ENCODE assay signal across 11 cellular contexts in the genomic region with DNA sequence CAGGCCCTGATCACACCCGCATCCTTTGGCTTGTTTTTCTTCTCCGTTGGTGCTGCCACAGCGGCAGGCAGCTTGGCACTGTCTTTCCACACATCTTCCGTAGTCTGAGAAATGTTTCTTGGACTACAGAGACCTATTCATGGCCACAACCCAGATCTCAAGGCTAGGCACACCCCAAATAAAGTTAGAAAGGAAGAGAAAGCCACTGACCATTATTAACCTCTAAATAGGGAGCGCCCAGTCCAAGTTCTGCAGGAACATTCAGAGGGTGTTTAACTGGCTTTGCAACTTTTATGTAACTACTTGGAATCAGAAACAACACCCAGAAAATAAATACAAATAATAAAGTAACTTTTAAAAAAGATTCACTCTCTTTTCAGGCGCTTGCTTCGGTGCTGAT.
A peak's percentile ranks its signal among the peaks of the same experiment; 100 is the strongest.
DNase-seq lines count a peak whose midpoint lies in the region; ATAC-seq and TF ChIP-seq lines count a peak whose summit lies in the region.
"Had no signal": no experiment of that assay in that cellular context is flagged by ENCODE, and none has a peak within 500 bp of the region (broad histone marks: within the 10 kb centered on the region; RNA-seq: fewer than 3 reads in every experiment).

No MANE protein-coding gene starts in this region.

- H4K20me1 ChIP-seq in BLaER1 treated with 17β-estradiol and CSF1 and Interleukin-3, amounts not matched to agents 10 nM and 100 nM = no peaks in the 10 kb centered on the region
- no peaks in the 10 kb centered on the region for H4K20me1 ChIP-seq in osteoblast (ENCODE audit: insufficient read depth, low read length)

- no peak for ATAC-seq in T-cell (replicated peaks in 1 of 4)
- peak; percentile 27 for ATAC-seq in gastroesophageal sphincter

- no peak for TF ChIP-seq POLR2A in gastroesophageal sphincter (IDR thresholded peaks at IDR 0.05)

- peaks cover 66% of the 10 kb centered on the region for H3K36me3 Mint-ChIP-seq in T-cell

- H3K4me1 ChIP-seq in BLaER1 treated with 17β-estradiol and CSF1 and Interleukin-3, amounts not matched to agents 10 nM and 100 nM = peaks cover 38 to 71% (median 44%) of the 10 kb centered on the region in 10 experiments
- no peaks in the 10 kb centered on the region for H3K4me1 ChIP-seq in gastroesophageal sphincter
- H3K4me1 ChIP-seq in osteoblast (ENCODE audit: insufficient read depth, low read length) = peaks cover 15% of the 10 kb centered on the region

- DNase-seq in T-cell (no peak), osteoblast (ENCODE audit: insufficient read length, low spot score, missing footprints) (no peak), amniotic stem cell (lab: John Stamatoyannopoulos, UW) (no peak), cortex of kidney (lab: John Stamatoyannopoulos, UW) (no peak), activated gamma-delta T cell treated with Interleukin-2 at 50 U/mL for 16 hours (no peak)
- DNase-seq in effector CD4-positive, alpha-beta T cell = no peak
- DNase-seq: effector CD8-positive, alpha-beta T cell; HFFc6; NCI-H526 treated with DMSO at 0.1 percent for 48 hours had no signal

- H3K27ac ChIP-seq in BLaER1 treated with 17β-estradiol and CSF1 and Interleukin-3, amounts not matched to agents 10 nM and 100 nM = peak overlapping the region; percentile 24 to 83 (median 74); a peak in 21 of 22 replicates
- peak overlapping the region in 3 of 4 donors; percentile 32 to 68 (median 66) for H3K27ac ChIP-seq in gastroesophageal sphincter
- no peak overlapping the region for H3K27ac ChIP-seq in osteoblast (ENCODE audit: low read depth, low read length)

- CTCF ChIA-PET in T-cell (lab: Charles Lee) = no interaction called here

- no peaks in the 10 kb centered on the region for H3K27me3 ChIP-seq in BLaER1 treated with 17β-estradiol and CSF1 and Interleukin-3, amounts not matched to agents 10 nM and 100 nM
- no peaks in the 10 kb centered on the region for H3K27me3 ChIP-seq in gastroesophageal sphincter
- no peaks in the 10 kb centered on the region for H3K27me3 ChIP-seq in osteoblast (ENCODE audit: insufficient read depth, low read length)

- H3K27me3 Mint-ChIP-seq in T-cell = no peaks in the 10 kb centered on the region

- TF ChIP-seq CTCF in gastroesophageal sphincter (IDR thresholded peaks at IDR 0.05) = no peak
- TF ChIP-seq CTCF in osteoblast (IDR thresholded peaks at IDR 0.05; ENCODE audit: extremely low read depth, low read depth, low read length) = no peak

- H3K27ac Mint-ChIP-seq in T-cell = peak overlapping the region; percentile 64 to 76
- H3K27ac Mint-ChIP-seq: HFFc6 had no signal

- peaks cover 8 to 53% (median 31%) of the 10 kb centered on the region in 11 experiments; a peak in 20 of 22 replicates for H3K9me3 ChIP-seq in BLaER1 treated with 17β-estradiol and CSF1 and Interleukin-3, amounts not matched to agents 10 nM and 100 nM (replicated peaks in 1 of 11)
- H3K9me3 ChIP-seq in gastroesophageal sphincter (no peaks in the 10 kb centered on the region), osteoblast (ENCODE audit: low read depth, low read length) (no peaks in the 10 kb centered on the region)

- no peaks in the 10 kb centered on the region for H3K79me2 ChIP-seq in osteoblast (ENCODE audit: insufficient read depth, low read length)

- POLR2A ChIA-PET in T-cell (lab: Charles Lee) = no interaction called here

- H3K4me3 ChIP-seq in BLaER1 treated with 17β-estradiol and CSF1 and Interleukin-3, amounts not matched to agents 10 nM and 100 nM = peak overlapping the region in 1 of 10 experiments; percentile 14; a peak in 1 of 20 replicates
- H3K4me3 ChIP-seq in gastroesophageal sphincter (no peak overlapping the region), osteoblast (ENCODE audit: insufficient read depth, low read length) (no peak overlapping the region)

- peak overlapping the region; percentile 58 to 85 (median 75) for H3K4me2 ChIP-seq in BLaER1 treated with 17β-estradiol and CSF1 and Interleukin-3, amounts not matched to agents 10 nM and 100 nM
- H3K4me2 ChIP-seq in osteoblast (ENCODE audit: insufficient read depth, low read length) = no peak overlapping the region

- H3K9me3 Mint-ChIP-seq in T-cell = peaks cover 3 to 14% (median 10%) of the 10 kb centered on the region in 3 donors
- H3K9me3 Mint-ChIP-seq: HFFc6 had no signal

- 74 to 90% methylated on average over 4 to 7 of the region's 7 CpGs for WGBS in gastroesophageal sphincter (ENCODE audit: low coverage in 1 of 2), 2 donors

- peak overlapping the region in 1 of 3 donors; percentile 67 for H3K4me3 Mint-ChIP-seq in T-cell
- H3K4me3 Mint-ChIP-seq: HFFc6 had no signal

- peak overlapping the region; percentile 77 for H2AFZ ChIP-seq in osteoblast (ENCODE audit: low read length)

- peaks cover 0 to 53% (median 0%) of the 10 kb centered on the region in 11 experiments; a peak in 8 of 22 replicates for H3K36me3 ChIP-seq in BLaER1 treated with 17β-estradiol and CSF1 and Interleukin-3, amounts not matched to agents 10 nM and 100 nM
- H3K36me3 ChIP-seq in gastroesophageal sphincter = no peaks in the 10 kb centered on the region
- H3K36me3 ChIP-seq in osteoblast (ENCODE audit: insufficient read depth, low read length) = no peaks in the 10 kb centered on the region

- H3K9ac ChIP-seq in BLaER1 treated with 17β-estradiol and CSF1 and Interleukin-3, amounts not matched to agents 10 nM and 100 nM = peak overlapping the region in 8 of 11 experiments; percentile 13 to 50 (median 36); a peak in 10 of 22 replicates

- peaks cover 84 to 86% (median 86%) of the 10 kb centered on the region in 3 donors for H3K4me1 Mint-ChIP-seq in T-cell

- TF ChIP-seq EP300 in gastroesophageal sphincter (IDR thresholded peaks at IDR 0.05) = no peak
